ENCODE assay signal across 18 cellular contexts in the genomic region with DNA sequence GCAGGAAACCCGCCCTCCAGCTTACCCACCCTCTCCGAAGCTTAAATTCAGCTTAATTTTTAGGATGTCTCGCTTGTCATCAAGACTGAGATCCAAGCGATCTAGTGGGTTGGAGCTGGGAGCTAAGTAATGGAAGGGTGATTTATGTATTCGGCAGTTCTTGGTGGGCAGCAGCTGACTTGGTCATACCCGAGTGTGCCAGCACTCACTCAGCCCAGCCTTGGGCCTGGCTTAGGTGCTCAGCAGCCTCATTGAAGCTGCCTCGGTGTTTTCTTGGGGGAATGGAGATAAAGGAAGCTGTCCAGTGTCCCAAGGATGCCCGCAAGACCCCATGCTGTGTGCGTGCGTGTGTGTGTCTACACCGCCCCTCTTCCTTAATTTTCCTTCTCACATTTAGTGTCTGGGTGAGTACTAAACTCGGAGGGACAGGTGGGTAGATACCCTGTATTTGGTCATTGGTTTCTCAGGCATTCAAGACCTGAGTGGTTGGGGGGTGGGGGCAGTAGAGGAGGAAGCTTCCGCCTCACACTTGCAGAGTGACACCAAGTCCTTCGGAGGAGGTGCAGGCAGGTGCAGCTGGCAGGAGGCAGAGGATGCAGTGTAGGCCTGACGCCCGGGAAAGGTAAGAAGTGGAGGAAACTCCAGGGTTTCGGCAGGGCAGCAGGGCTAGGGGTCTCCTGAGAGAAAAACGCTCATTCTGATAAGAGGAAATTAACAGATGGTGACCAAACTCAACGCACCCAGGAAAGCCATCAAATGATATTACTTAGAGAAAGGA.
"Had no signal": no experiment of that assay in that cellular context is flagged by ENCODE, and none has a peak within 500 bp of the region (broad histone marks: within the 10 kb centered on the region; RNA-seq: fewer than 3 reads in every experiment).

No MANE protein-coding gene starts in this region.

- H3K36me3 ChIP-seq: lower lobe of right lung, upper lobe of left lung had no signal

- H3K4me3 ChIP-seq: body of pancreas, lower lobe of right lung, testis, upper lobe of left lung had no signal

- H3K27ac ChIP-seq: body of pancreas, lower lobe of right lung, testis, upper lobe of left lung had no signal

- H3K4me1 Mint-ChIP-seq: activated CD4-positive, alpha-beta memory T cell treated with anti-CD3 and anti-CD28 coated beads, Interleukin-2, amount 10 ng/mL, durations not matched to agents 7 days and 5 days had no signal

- H3K9me3 Mint-ChIP-seq: activated CD4-positive, alpha-beta memory T cell treated with anti-CD3 and anti-CD28 coated beads, Interleukin-2, amount 10 ng/mL, durations not matched to agents 7 days and 5 days; stimulated activated naive CD8-positive, alpha-beta T cell treated with anti-CD3 and anti-CD28 coated beads, Interleukin-15, amount 100 ng/mL, for 72 hours; T-helper 2 cell treated with Interferon-gamma antibody and Interleukin-4, amounts not matched to agents 5 μg/mL and 100 μg/mL, for 36 hours had no signal

- H3K27ac Mint-ChIP-seq: activated CD4-positive, alpha-beta memory T cell treated with anti-CD3 and anti-CD28 coated beads, Interleukin-2, amount 10 ng/mL, durations not matched to agents 7 days and 5 days; activated naive CD8-positive, alpha-beta T cell; T-helper 2 cell treated with Interferon-gamma antibody and Interleukin-4, amounts not matched to agents 5 μg/mL and 100 μg/mL, for 36 hours had no signal

- ATAC-seq: body of pancreas, left colon, lower lobe of right lung had no signal

- H3K4me2 ChIP-seq: SK-N-SH had no signal

- H3K4me3 Mint-ChIP-seq: activated CD4-positive, alpha-beta memory T cell treated with anti-CD3 and anti-CD28 coated beads, Interleukin-2, amount 10 ng/mL, durations not matched to agents 7 days and 5 days; activated naive CD8-positive, alpha-beta T cell; T-helper 2 cell treated with Interferon-gamma antibody and Interleukin-4, amounts not matched to agents 5 μg/mL and 100 μg/mL, for 36 hours had no signal

- H3K27me3 ChIP-seq: body of pancreas, testis, upper lobe of left lung had no signal

- DNase-seq: activated CD4-positive, alpha-beta memory T cell treated with anti-CD3 and anti-CD28 coated beads, Interleukin-2, amount 10 ng/mL, durations not matched to agents 7 days and 5 days; activated CD4-positive, alpha-beta T cell treated with anti-CD3 and anti-CD28 coated beads for 48 hours; activated CD4-positive, CD25-positive, alpha-beta regulatory T cell; activated gamma-delta T cell treated with Interleukin-2 at 50 U/mL for 16 hours; activated T-cell treated with anti-CD3 and anti-CD28 coated beads, Interleukin-2, amount 50 U/mL, for 48 hours; left colon; lower lobe of right lung; naive thymus-derived CD8-positive, alpha-beta T cell; retina; SK-N-SH; stimulated activated CD4-positive, alpha-beta T cell treated with anti-CD3 and anti-CD28 coated beads, Interleukin-12 subunit alpha, Interleukin-12 subunit beta, amount 100 ng/mL, for 4 hours; stimulated activated CD4-positive, alpha-beta T cell treated with anti-CD3 and anti-CD28 coated beads, Interleukin-1b, Interleukin-23, amount 100 ng/mL, for 48 hours; stimulated activated naive CD8-positive, alpha-beta T cell treated with anti-CD3 and anti-CD28 coated beads, Interleukin-15, amount 100 ng/mL, for 72 hours; testis had no signal

- H3K9me2 ChIP-seq: SK-N-SH had no signal

- H3K36me3 Mint-ChIP-seq: activated naive CD8-positive, alpha-beta T cell; naive thymus-derived CD8-positive, alpha-beta T cell had no signal

- H3K4me1 ChIP-seq: body of pancreas, lower lobe of right lung, testis, upper lobe of left lung had no signal

- H3K9me3 ChIP-seq: body of pancreas, lower lobe of right lung, SK-N-SH, testis, upper lobe of left lung had no signal
